ENCODE assay signal across 8 cellular contexts in the genomic region with DNA sequence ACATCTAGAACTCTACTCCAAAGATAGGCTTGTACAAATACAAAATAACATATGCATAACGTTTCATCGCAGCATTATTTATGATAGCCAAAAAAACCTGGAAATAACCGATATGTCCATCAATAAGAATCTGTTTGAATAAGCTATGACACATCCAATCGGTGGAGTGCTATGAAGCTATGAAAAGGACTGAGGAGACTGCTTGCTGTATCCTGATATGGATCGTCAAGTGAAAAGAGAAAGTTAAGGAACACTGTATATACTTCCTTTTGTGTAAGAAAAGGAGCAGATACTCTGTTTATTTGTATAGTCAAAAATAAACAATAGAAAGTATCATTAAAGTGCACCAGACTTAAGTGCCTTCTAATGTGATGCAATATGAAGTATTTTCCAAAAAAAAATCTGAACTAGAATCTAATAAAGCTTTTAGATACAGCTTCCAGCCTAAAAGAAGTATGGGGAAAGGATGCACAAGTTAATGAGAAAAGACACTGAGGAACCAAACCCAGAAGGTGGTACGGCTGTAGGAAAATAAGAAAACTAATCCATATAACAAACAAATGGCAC. TPM values are rescaled to one million over a fixed set of nuclear protein-coding genes. Genes with fewer than 3 reads are reported as not detected.
DNase-seq lines count a peak whose midpoint lies in the region; ATAC-seq and TF ChIP-seq lines count a peak whose summit lies in the region.

No MANE protein-coding gene starts in this region.

- POLR2A ChIA-PET in T-cell (lab: Charles Lee): interaction anchor here in 1 of 2 donors (0.5 to 0.6 kb wide), 4 partner anchors 15 to 850 kb away, joined by 3 to 5 read pairs (median 4); no protein-coding TSS in a partner anchor

- no peak for TF ChIP-seq CTCF in GM06990 (IDR thresholded peaks at IDR 0.05; ENCODE audit: insufficient read depth, low read length, poor library complexity, severe bottlenecking)
- TF ChIP-seq CTCF in fibroblast of villous mesenchyme (IDR thresholded peaks at IDR 0.05; ENCODE audit: insufficient read depth, low read depth, low read length): no peak
- TF ChIP-seq CTCF in gastrocnemius medialis (IDR thresholded peaks at IDR 0.05 in 4 of 5, conservative IDR thresholded peaks at IDR 0.05 in 1 of 5): no peak

- H3K27ac ChIP-seq in gastrocnemius medialis: peak overlapping the region; percentile 85 to 91 (median 90)

- H3K36me3 ChIP-seq in GM06990 (ENCODE audit: control insufficient read depth, insufficient read depth, low read length) (no peaks in the 10 kb centered on the region), gastrocnemius medialis (no peaks in the 10 kb centered on the region)

- no peak for TF ChIP-seq POLR2A in gastrocnemius medialis (IDR thresholded peaks at IDR 0.05)

- intact Hi-C loops in gastrocnemius medialis (cut with DNase I; ENCODE audit: low total_unique reads): loop anchor here (2.0 kb wide), 1 partner anchor 77 kb away; a partner anchor contains a TSS

- no peak for ATAC-seq in T-cell (replicated peaks in 1 of 4)
- peak in 1 of 2 donors; percentile 14 for ATAC-seq in gastrocnemius medialis
- no peak for ATAC-seq in GM19467 (IDR thresholded peaks at IDR 0.05; ENCODE audit: unreplicated experiment)

- peak overlapping the region; percentile 89 to 95 for H3K27ac Mint-ChIP-seq in T-cell

- H3K4me1 ChIP-seq in gastrocnemius medialis: peaks cover 8 to 15% of the 10 kb centered on the region in 2 donors

- H3K4me3 ChIP-seq in GM06990 (replicated peaks; ENCODE audit: low read depth, low read length): peak overlapping the region; percentile 79
- H3K4me3 ChIP-seq in fibroblast of villous mesenchyme (ENCODE audit: low read depth, low read length): peak overlapping the region; percentile 73
- peak overlapping the region; percentile 65 to 78 (median 69) for H3K4me3 ChIP-seq in gastrocnemius medialis

- no peaks in the 10 kb centered on the region for H3K9me3 Mint-ChIP-seq in T-cell

- no peaks in the 10 kb centered on the region for H3K36me3 Mint-ChIP-seq in T-cell

- DNase-seq in GM06990 (ENCODE audit: extremely low read depth, insufficient read length) (no peak), T-cell (no peak), fibroblast of villous mesenchyme (ENCODE audit: low read depth) (peak; percentile 37), gastrocnemius medialis (no peak), SW 1271 (lab: John Stamatoyannopoulos, UW) (no peak), KBM-7 (no peak)
- DNase-seq in NK-92 treated with Interleukin-12 subunit alpha and Interleukin-12 subunit beta, amount 100 ng/mL, for 24 hours (lab: John Stamatoyannopoulos, UW): no peak

- no peaks in the 10 kb centered on the region for H3K27me3 Mint-ChIP-seq in T-cell

- peak overlapping the region; percentile 84 to 89 (median 85) for H3K4me3 Mint-ChIP-seq in T-cell

- peaks cover 37 to 45% (median 40%) of the 10 kb centered on the region in 3 donors for H3K4me1 Mint-ChIP-seq in T-cell

- CTCF ChIA-PET in T-cell (lab: Charles Lee): interaction anchor here (0.6 to 1.0 kb wide), 4 partner anchors 57 to 160 kb away, joined by 3 to 5 read pairs (median 4); a partner anchor contains a TSS

- H3K9me3 ChIP-seq in gastrocnemius medialis: no peaks in the 10 kb centered on the region

- no peaks in the 10 kb centered on the region for H3K27me3 ChIP-seq in GM06990 (replicated peaks; ENCODE audit: control insufficient read depth, insufficient read depth, low read length)
- no peaks in the 10 kb centered on the region for H3K27me3 ChIP-seq in gastrocnemius medialis

- in situ Hi-C loops in gastrocnemius medialis (cut with MboI; ENCODE audit: low sequenced_read_pairs in 4 of 4) (no loop called here), KBM-7 (cut with MboI; ENCODE audit: low pct_unique_long_range_greater_than_20kb, low sequenced_read_pairs) (no loop called here)

RNA-seq across cellular contexts. Expression of a gene that starts 0.6 kb away (rescaled TPM):
- 10 to 100 TPM in 4 of 5 donors, 1 to 10 TPM in 1; 8.8 to 12.5 (median 10.2) TPM for total RNA-seq in T-cell
- 2.6 and 3.0 TPM in 2 replicates for total RNA-seq in fibroblast of villous mesenchyme
- total RNA-seq in gastrocnemius medialis: 1 to 10 TPM; 4.1 to 7.2 (median 4.7) TPM

RNA-seq across cellular contexts. Expression of a gene that starts 4.3 kb away (rescaled TPM):
- 1 to 10 TPM in 4 of 5 donors, under 1 TPM in 1; 0.99 to 4.0 (median 1.8) TPM for total RNA-seq in T-cell
- 14.2 and 17.3 TPM in 2 replicates for total RNA-seq in fibroblast of villous mesenchyme
- total RNA-seq in gastrocnemius medialis: 1 to 10 TPM in 2 of 4 donors, not detected in 2; 1.5 to 3.6 TPM

RNA-seq across cellular contexts. Expression of a gene that starts 57.2 kb away (rescaled TPM):
- 10 to 100 TPM in 3 of 5 donors, 1 to 10 TPM in 2; 8.2 to 26.7 (median 10.0) TPM for total RNA-seq in T-cell
- total RNA-seq in fibroblast of villous mesenchyme: 8.4 and 11.7 TPM in 2 replicates
- 1 to 10 TPM; 5.6 to 8.4 (median 6.9) TPM for total RNA-seq in gastrocnemius medialis
